In genomic region chr14:54257424-54257823, GRCh38 we compare ENCODE assay signal across 34 cellular contexts.
DNase-seq lines count a peak whose midpoint lies in the region; ATAC-seq, FAIRE-seq and TF ChIP-seq lines count a peak whose summit lies in the region.
"Had no signal": no experiment of that assay in that cellular context is flagged by ENCODE, and none has a peak within 500 bp of the region (broad histone marks: within the 10 kb centered on the region; RNA-seq: fewer than 3 reads in every experiment).

No MANE protein-coding gene starts in this region.

- no peak overlapping the region for H3K4me2 ChIP-seq in astrocyte (ENCODE audit: low read length)

- peaks cover 9% of the 10 kb centered on the region for H3K9me3 Mint-ChIP-seq in activated CD4-positive, alpha-beta T cell treated with anti-CD3 and anti-CD28 coated beads, Interleukin-2, amount 10 ng/mL, durations not matched to agents 24 days and 14 days
- peaks cover 4% of the 10 kb centered on the region for H3K9me3 Mint-ChIP-seq in astrocyte (ENCODE audit: unreplicated experiment)
- H3K9me3 Mint-ChIP-seq: activated naive CD4-positive, alpha-beta T cell treated with anti-CD3 and anti-CD28 coated beads, Interleukin-2, amount 50 U/mL, for 24 hours; activated T-helper 17 cell treated with anti-CD3 and anti-CD28 coated beads, Interleukin-2, amount 50 U/mL, for 72 hours had no signal

- H3K9me3 ChIP-seq in astrocyte (ENCODE audit: insufficient read depth, low read depth, low read length) = no peaks in the 10 kb centered on the region
- no peaks in the 10 kb centered on the region for H3K9me3 ChIP-seq in mesodermal cell (ENCODE audit: control insufficient read depth, low read length)
- H3K9me3 ChIP-seq: left ventricle myocardium inferior, Peyer's patch, transverse colon had no signal

- H3K4me3 ChIP-seq in astrocyte (ENCODE audit: insufficient read depth, low read depth, low read length) = no peak overlapping the region
- H3K4me3 ChIP-seq in mesodermal cell (ENCODE audit: extremely low read depth, insufficient read depth, low read length, poor library complexity, severe bottlenecking) = no peak overlapping the region
- H3K4me3 ChIP-seq: coronary artery, left ventricle myocardium inferior, Peyer's patch, transverse colon had no signal

- ATAC-seq in HG03175 (IDR thresholded peaks at IDR 0.05; ENCODE audit: unreplicated experiment) (no peak), HG03439 (IDR thresholded peaks at IDR 0.05; ENCODE audit: unreplicated experiment) (no peak)
- ATAC-seq in stimulated activated naive CD8-positive, alpha-beta T cell treated with anti-CD3 and anti-CD28 coated beads, Interleukin-15, Interleukin-2, amounts not matched to agents 100 U/mL and 50 U/mL, for 24 hours = no peak
- ATAC-seq: activated CD8-positive, alpha-beta T cell treated with anti-CD3 and anti-CD28 coated beads, Interleukin-2, amount 10 ng/mL, durations not matched to agents 7 days and 5 days; activated T-helper 17 cell treated with anti-CD3 and anti-CD28 coated beads, Interleukin-2, amount 50 U/mL, for 72 hours had no signal

- no peaks in the 10 kb centered on the region for H3K79me2 ChIP-seq in astrocyte (ENCODE audit: insufficient read depth, low read length)

- no peak overlapping the region for H3K27ac Mint-ChIP-seq in activated CD4-positive, alpha-beta T cell treated with anti-CD3 and anti-CD28 coated beads, Interleukin-2, amount 10 ng/mL, durations not matched to agents 24 days and 14 days
- H3K27ac Mint-ChIP-seq in astrocyte (ENCODE audit: unreplicated experiment) = no peak overlapping the region
- H3K27ac Mint-ChIP-seq: activated CD8-positive, alpha-beta T cell treated with anti-CD3 and anti-CD28 coated beads, Interleukin-2, amount 10 ng/mL, durations not matched to agents 7 days and 5 days; activated naive CD4-positive, alpha-beta T cell treated with anti-CD3 and anti-CD28 coated beads, Interleukin-2, amount 50 U/mL, for 24 hours; activated T-helper 17 cell treated with anti-CD3 and anti-CD28 coated beads, Interleukin-2, amount 50 U/mL, for 72 hours; IgD-negative memory B cell; progenitor cell of endocrine pancreas had no signal

- H3K27ac ChIP-seq in astrocyte (ENCODE audit: low read depth, low read length) (no peak overlapping the region), mesodermal cell (ENCODE audit: low read depth, low read length, severe bottlenecking) (peak overlapping the region; percentile 67)
- H3K27ac ChIP-seq: 22Rv1, coronary artery, left ventricle myocardium inferior, Peyer's patch, transverse colon had no signal

- H3K27me3 Mint-ChIP-seq in activated CD4-positive, alpha-beta T cell treated with anti-CD3 and anti-CD28 coated beads, Interleukin-2, amount 10 ng/mL, durations not matched to agents 24 days and 14 days = peaks cover 3% of the 10 kb centered on the region
- H3K27me3 Mint-ChIP-seq in astrocyte (ENCODE audit: low read depth, unreplicated experiment) = no peaks in the 10 kb centered on the region

- no peaks in the 10 kb centered on the region for H3K36me3 ChIP-seq in astrocyte (ENCODE audit: insufficient read depth, low read length)
- no peaks in the 10 kb centered on the region for H3K36me3 ChIP-seq in mesodermal cell (ENCODE audit: control insufficient read depth, insufficient read depth, low read length)
- H3K36me3 ChIP-seq: left ventricle myocardium inferior, Peyer's patch, transverse colon had no signal

- no CpG with 5 or more reads among the region's 3 CpGs for WGBS in mesodermal cell (ENCODE audit: insufficient coverage in 2 of 2), 2 experiments

- intact Hi-C loops in activated CD4-positive, alpha-beta T cell treated with anti-CD3 and anti-CD28 coated beads, Interleukin-2, amount 10 ng/mL, durations not matched to agents 24 days and 14 days (cut with micrococcal nuclease) = no loop called here

- no peak for FAIRE-seq in astrocyte (lab: Jason Lieb, UNC)
- FAIRE-seq: bronchial epithelial cell had no signal

- no peaks in the 10 kb centered on the region for H3K27me3 ChIP-seq in astrocyte (ENCODE audit: insufficient read depth, low read length)
- H3K27me3 ChIP-seq: Peyer's patch, transverse colon had no signal

- no peak overlapping the region for H3K9ac ChIP-seq in astrocyte (ENCODE audit: low read length)

- no peak for TF ChIP-seq CTCF in astrocyte (IDR thresholded peaks at IDR 0.05; ENCODE audit: insufficient read depth, low read depth, low read length)

- H4K20me1 ChIP-seq in astrocyte (ENCODE audit: insufficient read depth, low read length) = no peaks in the 10 kb centered on the region

- H3K4me1 ChIP-seq in astrocyte (ENCODE audit: insufficient read depth, low read length) (peaks cover 24% of the 10 kb centered on the region), mesodermal cell (ENCODE audit: control insufficient read depth, insufficient read depth, low read length, poor library complexity, severe bottlenecking) (peaks cover 31% of the 10 kb centered on the region)
- H3K4me1 ChIP-seq: left ventricle myocardium inferior, Peyer's patch, transverse colon had no signal

- H3K36me3 Mint-ChIP-seq in activated CD4-positive, alpha-beta T cell treated with anti-CD3 and anti-CD28 coated beads, Interleukin-2, amount 10 ng/mL, durations not matched to agents 24 days and 14 days (ENCODE audit: low read depth) = no peaks in the 10 kb centered on the region
- H3K36me3 Mint-ChIP-seq in astrocyte (ENCODE audit: low read depth, unreplicated experiment) = no peaks in the 10 kb centered on the region
- H3K36me3 Mint-ChIP-seq: activated naive CD4-positive, alpha-beta T cell treated with anti-CD3 and anti-CD28 coated beads, Interleukin-2, amount 50 U/mL, for 24 hours; naive B cell had no signal

- H3K4me1 Mint-ChIP-seq in activated CD4-positive, alpha-beta T cell treated with anti-CD3 and anti-CD28 coated beads, Interleukin-2, amount 10 ng/mL, durations not matched to agents 24 days and 14 days = peaks cover 9% of the 10 kb centered on the region
- H3K4me1 Mint-ChIP-seq in astrocyte (ENCODE audit: low read depth, unreplicated experiment) = peaks cover 39% of the 10 kb centered on the region
- H3K4me1 Mint-ChIP-seq: activated naive CD4-positive, alpha-beta T cell treated with anti-CD3 and anti-CD28 coated beads, Interleukin-2, amount 50 U/mL, for 24 hours; activated T-helper 17 cell treated with anti-CD3 and anti-CD28 coated beads, Interleukin-2, amount 50 U/mL, for 72 hours; IgD-negative memory B cell; naive B cell had no signal

- DNase-seq in activated CD4-positive, alpha-beta T cell treated with anti-CD3 and anti-CD28 coated beads, Interleukin-2, amount 10 ng/mL, durations not matched to agents 24 days and 14 days = peak; percentile 31
- DNase-seq in activated CD4-positive, alpha-beta T cell treated with anti-CD3 and anti-CD28 coated beads, Interleukin-2, amount 50 U/mL, for 1 hour = no peak
- DNase-seq in astrocyte (ENCODE audit: low read depth) (peak; percentile 39), GDM1 (lab: John Stamatoyannopoulos, UW) (no peak)
- no peak for DNase-seq in stimulated activated naive CD8-positive, alpha-beta T cell treated with anti-CD3 and anti-CD28 coated beads, Interleukin-15, Interleukin-2, amounts not matched to agents 100 U/mL and 50 U/mL, for 24 hours
- DNase-seq: activated CD8-positive, alpha-beta T cell treated with anti-CD3 and anti-CD28 coated beads, Interleukin-2, amount 10 ng/mL, durations not matched to agents 7 days and 5 days; amygdala; C1 segment of cervical spinal cord; Caco-2; DMS79; effector memory CD4-positive, alpha-beta T cell; H7; hypothalamus; left ventricle myocardium inferior; MV-4-11; naive B cell; NCI-H146; NCI-H345; nucleus accumbens; Peyer's patch; SHP77 treated with DMSO at 0.1 percent for 48 hours; stimulated activated CD4-positive, alpha-beta T cell treated with anti-CD3 and anti-CD28 coated beads, Interleukin-15, amount 100 ng/mL, for 24 hours; stimulated activated CD4-positive, alpha-beta T cell treated with anti-CD3 and anti-CD28 coated beads, Interleukin-4, amount 100 ng/mL, for 4 hours; transverse colon had no signal

- peak overlapping the region; percentile 5 for H2AFZ ChIP-seq in astrocyte (ENCODE audit: low read depth, low read length)

- H3K4me3 Mint-ChIP-seq in activated CD4-positive, alpha-beta T cell treated with anti-CD3 and anti-CD28 coated beads, Interleukin-2, amount 10 ng/mL, durations not matched to agents 24 days and 14 days = no peak overlapping the region
- no peak overlapping the region for H3K4me3 Mint-ChIP-seq in astrocyte (ENCODE audit: unreplicated experiment)
- H3K4me3 Mint-ChIP-seq: activated CD8-positive, alpha-beta T cell treated with anti-CD3 and anti-CD28 coated beads, Interleukin-2, amount 10 ng/mL, durations not matched to agents 7 days and 5 days; activated naive CD4-positive, alpha-beta T cell treated with anti-CD3 and anti-CD28 coated beads, Interleukin-2, amount 50 U/mL, for 24 hours; activated T-helper 17 cell treated with anti-CD3 and anti-CD28 coated beads, Interleukin-2, amount 50 U/mL, for 72 hours; IgD-negative memory B cell; naive B cell had no signal

Comparison
In these comparisons a context has a peak if more than half of its experiments do, and no peak if none do; other contexts are left out.
1. DNase-seq: peak in activated CD4-positive, alpha-beta T cell treated with anti-CD3 and anti-CD28 coated beads, Interleukin-2, amount 10 ng/mL, durations not matched to agents 24 days and 14 days (single experiment) and astrocyte (single experiment); none in activated CD4-positive, alpha-beta T cell treated with anti-CD3 and anti-CD28 coated beads, Interleukin-2, amount 50 U/mL, for 1 hour (single experiment), GDM1 (single experiment) and stimulated activated naive CD8-positive, alpha-beta T cell treated with anti-CD3 and anti-CD28 coated beads, Interleukin-15, Interleukin-2, amounts not matched to agents 100 U/mL and 50 U/mL, for 24 hours (single experiment).